1 cellular context compared by ENCODE assay signal in genomic region chr1:117370509-117370908, GRCh38.
TF ChIP-seq lines count a peak whose summit lies in the region.

No MANE protein-coding gene starts in this region.

TF ChIP-seq in IMR-90, 13 proteins besides CTCF, POLR2A, EP300 and RAD21 (continued from another document):
- TF ChIP-seq ELK1 (IDR thresholded peaks at IDR 0.05; ENCODE audit: borderline replicate concordance, low read depth, low read length) (no peak), MAZ (IDR thresholded peaks at IDR 0.05; ENCODE audit: borderline replicate concordance, low read depth, low read length) (no peak), CEBPB (IDR thresholded peaks at IDR 0.05; ENCODE audit: low read depth, low read length) (no peak), USF2 (IDR thresholded peaks at IDR 0.05; ENCODE audit: low read depth, low read length) (no peak), NFE2L2 (IDR thresholded peaks at IDR 0.05; ENCODE audit: low read depth, low read length) (no peak), BHLHE40 (IDR thresholded peaks at IDR 0.05; ENCODE audit: low read depth, low read length) (no peak), MXI1 (IDR thresholded peaks at IDR 0.05; ENCODE audit: borderline replicate concordance, low read depth, low read length) (no peak)
